ENCODE assay signal across 1 cellular context in the genomic region with DNA sequence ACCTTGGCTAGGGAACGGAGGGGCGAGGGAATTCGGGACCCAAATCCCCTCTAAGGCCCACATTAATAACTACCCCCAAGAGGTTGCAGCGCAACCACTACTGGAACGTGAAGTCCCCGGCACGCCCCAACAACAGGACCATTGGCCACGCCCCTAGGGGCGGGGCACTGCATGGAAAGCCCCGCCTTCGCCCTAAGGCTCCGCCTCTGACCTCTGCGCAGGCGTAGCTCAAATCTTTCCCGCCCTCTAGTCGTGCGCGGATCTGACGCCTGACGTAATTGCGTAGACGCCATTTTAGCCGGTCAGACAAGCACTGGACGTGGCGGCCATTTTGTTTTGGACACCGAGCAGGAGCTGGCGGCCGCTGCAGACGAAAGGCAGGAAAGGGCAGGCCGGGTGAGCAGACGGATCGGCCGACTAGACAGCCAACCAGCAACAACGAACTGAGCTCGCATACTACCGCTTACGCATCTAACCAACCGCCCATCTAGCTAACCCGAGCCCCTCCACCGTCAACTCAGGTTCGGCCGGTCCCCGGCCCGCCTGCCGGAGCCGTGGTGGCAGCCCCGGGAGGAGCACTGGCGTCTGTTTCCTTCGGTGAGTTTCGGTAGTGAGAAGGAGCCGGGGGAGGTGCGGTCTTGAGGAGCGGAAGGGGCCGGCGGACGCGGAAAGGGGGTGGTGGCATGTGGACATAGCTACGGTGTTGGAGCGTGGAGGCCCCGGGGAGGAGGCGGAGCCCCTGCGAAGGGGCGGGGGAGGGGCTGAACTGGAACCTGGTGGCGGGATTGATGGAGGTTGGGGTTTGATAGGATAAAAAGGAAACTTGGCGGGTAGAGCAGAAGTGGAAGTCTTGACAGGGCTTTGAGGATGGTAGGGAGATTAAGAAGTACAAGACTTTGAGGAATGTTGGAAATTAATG.
TF ChIP-seq lines count a peak whose summit lies in the region.

A gene with protein sequence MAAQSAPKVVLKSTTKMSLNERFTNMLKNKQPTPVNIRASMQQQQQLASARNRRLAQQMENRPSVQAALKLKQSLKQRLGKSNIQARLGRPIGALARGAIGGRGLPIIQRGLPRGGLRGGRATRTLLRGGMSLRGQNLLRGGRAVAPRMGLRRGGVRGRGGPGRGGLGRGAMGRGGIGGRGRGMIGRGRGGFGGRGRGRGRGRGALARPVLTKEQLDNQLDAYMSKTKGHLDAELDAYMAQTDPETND (plus strand): TSS at position 320 of the 919 bp plus-strand sequence. CDS start 2,523 bp downstream, outside the sequence.

TF ChIP-seq in HEK293, 187 proteins besides CTCF, POLR2A, EP300 and RAD21 (continued from another document):
- TF ChIP-seq ZBTB7A (tag by site-specific recombination; IDR thresholded peaks at IDR 0.05; ENCODE audit: low read depth), result no peak
- no peak for TF ChIP-seq ZNF426 (tag by site-specific recombination; IDR thresholded peaks at IDR 0.05)
- TF ChIP-seq ZNF830 (tag by site-specific recombination; IDR thresholded peaks at IDR 0.05; ENCODE audit: low read depth), result no peak
- no peak for TF ChIP-seq SCRT1 (tag by site-specific recombination; IDR thresholded peaks at IDR 0.05; ENCODE audit: borderline replicate concordance)
- TF ChIP-seq, protein P1, sequence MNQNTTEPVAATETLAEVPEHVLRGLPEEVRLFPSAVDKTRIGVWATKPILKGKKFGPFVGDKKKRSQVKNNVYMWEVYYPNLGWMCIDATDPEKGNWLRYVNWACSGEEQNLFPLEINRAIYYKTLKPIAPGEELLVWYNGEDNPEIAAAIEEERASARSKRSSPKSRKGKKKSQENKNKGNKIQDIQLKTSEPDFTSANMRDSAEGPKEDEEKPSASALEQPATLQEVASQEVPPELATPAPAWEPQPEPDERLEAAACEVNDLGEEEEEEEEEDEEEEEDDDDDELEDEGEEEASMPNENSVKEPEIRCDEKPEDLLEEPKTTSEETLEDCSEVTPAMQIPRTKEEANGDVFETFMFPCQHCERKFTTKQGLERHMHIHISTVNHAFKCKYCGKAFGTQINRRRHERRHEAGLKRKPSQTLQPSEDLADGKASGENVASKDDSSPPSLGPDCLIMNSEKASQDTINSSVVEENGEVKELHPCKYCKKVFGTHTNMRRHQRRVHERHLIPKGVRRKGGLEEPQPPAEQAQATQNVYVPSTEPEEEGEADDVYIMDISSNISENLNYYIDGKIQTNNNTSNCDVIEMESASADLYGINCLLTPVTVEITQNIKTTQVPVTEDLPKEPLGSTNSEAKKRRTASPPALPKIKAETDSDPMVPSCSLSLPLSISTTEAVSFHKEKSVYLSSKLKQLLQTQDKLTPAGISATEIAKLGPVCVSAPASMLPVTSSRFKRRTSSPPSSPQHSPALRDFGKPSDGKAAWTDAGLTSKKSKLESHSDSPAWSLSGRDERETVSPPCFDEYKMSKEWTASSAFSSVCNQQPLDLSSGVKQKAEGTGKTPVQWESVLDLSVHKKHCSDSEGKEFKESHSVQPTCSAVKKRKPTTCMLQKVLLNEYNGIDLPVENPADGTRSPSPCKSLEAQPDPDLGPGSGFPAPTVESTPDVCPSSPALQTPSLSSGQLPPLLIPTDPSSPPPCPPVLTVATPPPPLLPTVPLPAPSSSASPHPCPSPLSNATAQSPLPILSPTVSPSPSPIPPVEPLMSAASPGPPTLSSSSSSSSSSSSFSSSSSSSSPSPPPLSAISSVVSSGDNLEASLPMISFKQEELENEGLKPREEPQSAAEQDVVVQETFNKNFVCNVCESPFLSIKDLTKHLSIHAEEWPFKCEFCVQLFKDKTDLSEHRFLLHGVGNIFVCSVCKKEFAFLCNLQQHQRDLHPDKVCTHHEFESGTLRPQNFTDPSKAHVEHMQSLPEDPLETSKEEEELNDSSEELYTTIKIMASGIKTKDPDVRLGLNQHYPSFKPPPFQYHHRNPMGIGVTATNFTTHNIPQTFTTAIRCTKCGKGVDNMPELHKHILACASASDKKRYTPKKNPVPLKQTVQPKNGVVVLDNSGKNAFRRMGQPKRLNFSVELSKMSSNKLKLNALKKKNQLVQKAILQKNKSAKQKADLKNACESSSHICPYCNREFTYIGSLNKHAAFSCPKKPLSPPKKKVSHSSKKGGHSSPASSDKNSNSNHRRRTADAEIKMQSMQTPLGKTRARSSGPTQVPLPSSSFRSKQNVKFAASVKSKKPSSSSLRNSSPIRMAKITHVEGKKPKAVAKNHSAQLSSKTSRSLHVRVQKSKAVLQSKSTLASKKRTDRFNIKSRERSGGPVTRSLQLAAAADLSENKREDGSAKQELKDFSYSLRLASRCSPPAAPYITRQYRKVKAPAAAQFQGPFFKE (tag by site-specific recombination; IDR thresholded peaks at IDR 0.05; ENCODE audit: borderline replicate concordance), result no peak
- no peak for TF ChIP-seq ZNF248 (tag by site-specific recombination; IDR thresholded peaks at IDR 0.05)
- peak; percentile 14; the same call in 1 of the 2 replicates for TF ChIP-seq MYNN (tag by site-specific recombination; IDR thresholded peaks at IDR 0.05; ENCODE audit: borderline replicate concordance)
- peak; percentile 62; the same call in 1 of the 2 replicates for TF ChIP-seq ZBTB20 (tag by site-specific recombination; IDR thresholded peaks at IDR 0.05)
- no peak for TF ChIP-seq ZNF791 (tag by site-specific recombination; IDR thresholded peaks at IDR 0.05)
- TF ChIP-seq ZSCAN23 (tag by site-specific recombination; IDR thresholded peaks at IDR 0.05), result peak; percentile 87
- TF ChIP-seq ZBTB21 (tag by site-specific recombination; IDR thresholded peaks at IDR 0.05), result peak; percentile 77
- TF ChIP-seq WT1 (tag by site-specific recombination; IDR thresholded peaks at IDR 0.05), result peak; percentile 48; the same call in 1 of the 2 replicates
- peak; percentile 80; the same call in 1 of the 2 replicates for TF ChIP-seq ZNF561 (tag by site-specific recombination; IDR thresholded peaks at IDR 0.05; ENCODE audit: borderline replicate concordance)
- TF ChIP-seq ZNF350 (tag by site-specific recombination; IDR thresholded peaks at IDR 0.05), result no peak
- TF ChIP-seq KLF10 (tag by site-specific recombination; IDR thresholded peaks at IDR 0.05), result peak; percentile 77
- peak; percentile 10; the same call in 1 of the 2 replicates for TF ChIP-seq FEZF1 (tag by site-specific recombination; IDR thresholded peaks at IDR 0.05)
- no peak for TF ChIP-seq SALL2 (tag by site-specific recombination; IDR thresholded peaks at IDR 0.05; ENCODE audit: borderline replicate concordance)
- TF ChIP-seq, protein P2, sequence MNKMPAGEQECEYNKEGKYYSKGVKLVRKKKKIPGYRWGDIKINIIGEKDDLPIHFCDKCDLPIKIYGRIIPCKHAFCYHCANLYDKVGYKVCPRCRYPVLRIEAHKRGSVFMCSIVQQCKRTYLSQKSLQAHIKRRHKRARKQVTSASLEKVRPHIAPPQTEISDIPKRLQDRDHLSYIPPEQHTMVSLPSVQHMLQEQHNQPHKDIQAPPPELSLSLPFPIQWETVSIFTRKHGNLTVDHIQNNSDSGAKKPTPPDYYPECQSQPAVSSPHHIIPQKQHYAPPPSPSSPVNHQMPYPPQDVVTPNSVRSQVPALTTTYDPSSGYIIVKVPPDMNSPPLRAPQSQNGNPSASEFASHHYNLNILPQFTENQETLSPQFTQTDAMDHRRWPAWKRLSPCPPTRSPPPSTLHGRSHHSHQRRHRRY (tag by site-specific recombination; IDR thresholded peaks at IDR 0.05), result no peak
- TF ChIP-seq ZNF423 (tag by site-specific recombination; IDR thresholded peaks at IDR 0.05), result peak; percentile 37; the same call in 1 of the 2 replicates
- TF ChIP-seq ZNF548 (tag by site-specific recombination; IDR thresholded peaks at IDR 0.05), result no peak
- peak; percentile 30; the same call in 1 of the 2 replicates for TF ChIP-seq ZBTB8A (tag by site-specific recombination; IDR thresholded peaks at IDR 0.05)
- TF ChIP-seq, protein P3, sequence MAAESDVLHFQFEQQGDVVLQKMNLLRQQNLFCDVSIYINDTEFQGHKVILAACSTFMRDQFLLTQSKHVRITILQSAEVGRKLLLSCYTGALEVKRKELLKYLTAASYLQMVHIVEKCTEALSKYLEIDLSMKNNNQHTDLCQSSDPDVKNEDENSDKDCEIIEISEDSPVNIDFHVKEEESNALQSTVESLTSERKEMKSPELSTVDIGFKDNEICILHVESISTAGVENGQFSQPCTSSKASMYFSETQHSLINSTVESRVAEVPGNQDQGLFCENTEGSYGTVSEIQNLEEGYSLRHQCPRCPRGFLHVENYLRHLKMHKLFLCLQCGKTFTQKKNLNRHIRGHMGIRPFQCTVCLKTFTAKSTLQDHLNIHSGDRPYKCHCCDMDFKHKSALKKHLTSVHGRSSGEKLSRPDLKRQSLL (tag by site-specific recombination; IDR thresholded peaks at IDR 0.05), result peak; percentile 25; the same call in 1 of the 2 replicates
- peak; percentile 94 for TF ChIP-seq KLF16 (tag by site-specific recombination; IDR thresholded peaks at IDR 0.05)
- TF ChIP-seq, protein P4, sequence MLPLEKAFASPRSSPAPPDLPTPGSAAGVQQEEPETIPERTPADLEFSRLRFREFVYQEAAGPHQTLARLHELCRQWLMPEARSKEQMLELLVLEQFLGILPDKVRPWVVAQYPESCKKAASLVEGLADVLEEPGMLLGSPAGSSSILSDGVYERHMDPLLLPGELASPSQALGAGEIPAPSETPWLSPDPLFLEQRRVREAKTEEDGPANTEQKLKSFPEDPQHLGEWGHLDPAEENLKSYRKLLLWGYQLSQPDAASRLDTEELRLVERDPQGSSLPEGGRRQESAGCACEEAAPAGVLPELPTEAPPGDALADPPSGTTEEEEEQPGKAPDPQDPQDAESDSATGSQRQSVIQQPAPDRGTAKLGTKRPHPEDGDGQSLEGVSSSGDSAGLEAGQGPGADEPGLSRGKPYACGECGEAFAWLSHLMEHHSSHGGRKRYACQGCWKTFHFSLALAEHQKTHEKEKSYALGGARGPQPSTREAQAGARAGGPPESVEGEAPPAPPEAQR (tag by site-specific recombination; IDR thresholded peaks at IDR 0.05), result no peak
